8 cellular contexts compared by ENCODE assay signal in genomic region chr2:113754989-113755689, GRCh38. TPM values are rescaled to one million over a fixed set of nuclear protein-coding genes. Genes with fewer than 3 reads are reported as not detected.
A peak's percentile ranks its signal among the peaks of the same experiment; 100 is the strongest.
DNase-seq lines count a peak whose midpoint lies in the region; ATAC-seq and TF ChIP-seq lines count a peak whose summit lies in the region.

No MANE protein-coding gene starts in this region.

- H3K9me2 ChIP-seq in OCI-LY7 (ENCODE audit: insufficient read depth, low read length), result no peaks in the 10 kb centered on the region

- TSS peak; percentile 63 for BruUV-seq in OCI-LY7 (replicated peaks; lab: Mats Ljungman, UMichigan)

- no peaks in the 10 kb centered on the region for H3K27me3 ChIP-seq in osteoblast (ENCODE audit: insufficient read depth, low read length)

- intact Hi-C loops in OCI-LY7 (cut with micrococcal nuclease; ENCODE audit: unreplicated experiment), result loop anchor here (10.0 kb wide), 1 partner anchor 150 kb away; no protein-coding TSS in a partner anchor

- H3K4me1 ChIP-seq in OCI-LY7 (ENCODE audit: insufficient read depth, low read length, poor library complexity, severe bottlenecking) (peaks cover 25% of the 10 kb centered on the region), osteoblast (ENCODE audit: insufficient read depth, low read length) (peaks cover 15% of the 10 kb centered on the region)

- H3K36me3 ChIP-seq in OCI-LY7 (ENCODE audit: insufficient read depth, low read length) (peaks cover 35% of the 10 kb centered on the region), osteoblast (ENCODE audit: insufficient read depth, low read length) (peaks cover 22% of the 10 kb centered on the region)

- CTCF ChIA-PET in OCI-LY7 (lab: Charles Lee; ENCODE audit: unreplicated experiment), result no interaction called here

- DNase-seq in GM12864 (ENCODE audit: low read depth) (no peak), OCI-LY7 (ENCODE audit: low spot score) (peak; percentile 14), epithelial cell of esophagus (ENCODE audit: low read depth) (peak; percentile 19), osteoblast (ENCODE audit: insufficient read length, low spot score, missing footprints) (peak; percentile 37), 8988T (no peak), ecto neural progenitor cell (ENCODE audit: low spot score) (no peak)
- no peak for DNase-seq in stimulated activated CD4-positive, alpha-beta T cell treated with anti-CD3 and anti-CD28 coated beads, Interleukin-4, amount 100 ng/mL, for 1 hour

- ATAC-seq in HG02588 (IDR thresholded peaks at IDR 0.05; ENCODE audit: unreplicated experiment), result no peak

- 0 out of 2 replicates have a peak overlapping the region, but pooled peaks have one; percentile 69 for H2AFZ ChIP-seq in OCI-LY7 (ENCODE audit: low read length)
- H2AFZ ChIP-seq in osteoblast (ENCODE audit: low read length), result no peak overlapping the region

- H3K79me2 ChIP-seq in OCI-LY7 (ENCODE audit: insufficient read depth, low read depth, low read length) (peaks cover 50% of the 10 kb centered on the region), osteoblast (ENCODE audit: insufficient read depth, low read length) (peaks cover 58% of the 10 kb centered on the region)

- H3K4me3 ChIP-seq in GM12864 (ENCODE audit: low read depth, low read length) (peak overlapping the region; percentile 78), OCI-LY7 (ENCODE audit: low read depth, low read length, poor library complexity, severe bottlenecking) (peak overlapping the region; percentile 89), epithelial cell of esophagus (ENCODE audit: low read length) (peak overlapping the region; percentile 79), osteoblast (ENCODE audit: insufficient read depth, low read length) (peak overlapping the region; percentile 97)

- H4K20me1 ChIP-seq in OCI-LY7 (ENCODE audit: insufficient read depth, low read length) (peaks cover 10% of the 10 kb centered on the region; the same call in 1 of the 2 replicates), osteoblast (ENCODE audit: insufficient read depth, low read length) (peaks cover 12% of the 10 kb centered on the region)

- H3K9me3 ChIP-seq in OCI-LY7 (ENCODE audit: low read length) (no peaks in the 10 kb centered on the region), osteoblast (ENCODE audit: low read depth, low read length) (no peaks in the 10 kb centered on the region)

- TF ChIP-seq CTCF in GM12864 (IDR thresholded peaks at IDR 0.05; ENCODE audit: low read depth, low read length, missing control alignments), result no peak
- TF ChIP-seq CTCF in OCI-LY7 (conservative IDR thresholded peaks at IDR 0.05; ENCODE audit: low read length), result no peak
- TF ChIP-seq CTCF in epithelial cell of esophagus (IDR thresholded peaks at IDR 0.05; ENCODE audit: insufficient read depth, low read depth, low read length, missing control alignments), result no peak
- no peak for TF ChIP-seq CTCF in osteoblast (IDR thresholded peaks at IDR 0.05; ENCODE audit: extremely low read depth, low read depth, low read length)

- POLR2A ChIA-PET in OCI-LY7 (lab: Charles Lee), result interaction anchor here (1.3 to 2.5 kb wide), 6 partner anchors 9 to 142 kb away, joined by 3 to 9 read pairs (median 6); no protein-coding TSS in a partner anchor

- H3K27ac ChIP-seq in OCI-LY7 (ENCODE audit: low read depth, low read length, poor library complexity, severe bottlenecking) (peak overlapping the region; percentile 93), osteoblast (ENCODE audit: low read depth, low read length) (peak overlapping the region; percentile 90)

- peak overlapping the region; percentile 85 for H3K4me2 ChIP-seq in OCI-LY7 (ENCODE audit: low read length)
- peak overlapping the region; percentile 98 for H3K4me2 ChIP-seq in osteoblast (ENCODE audit: insufficient read depth, low read length)

RNA-seq across cellular contexts. Expression of gene SLC35F5, which starts 1.3 kb away (rescaled TPM):
- total RNA-seq in OCI-LY7 (2014; rRNA removed; shearing (Covaris generic)), result 45.4 and 51.1 TPM in 2 replicates
- total RNA-seq in OCI-LY7 (2022) (56.3 and 58.8 TPM in 2 replicates), osteoblast (239 and 245 TPM in 2 replicates)

Comparison
In these comparisons a context has a peak if more than half of its experiments do, and no peak if none do; other contexts are left out.
1. DNase-seq: peak in OCI-LY7 (single experiment), epithelial cell of esophagus (single experiment) and osteoblast (single experiment); none in GM12864 (single experiment), 8988T (single experiment), ecto neural progenitor cell (single experiment) and stimulated activated CD4-positive, alpha-beta T cell treated with anti-CD3 and anti-CD28 coated beads, Interleukin-4, amount 100 ng/mL, for 1 hour (single experiment).
2. Peak in every context shown above with its lines, with median percentiles within 50 percentile points of each other: H3K4me3 ChIP-seq.